Comparison of ENCODE assay signal across 9 cellular contexts in genomic region chr11:19432370-19433163, GRCh38.
DNase-seq lines count a peak whose midpoint lies in the region; ATAC-seq and TF ChIP-seq lines count a peak whose summit lies in the region.
"Had no signal": no experiment of that assay in that cellular context is flagged by ENCODE, and none has a peak within 500 bp of the region (broad histone marks: within the 10 kb centered on the region; RNA-seq: fewer than 3 reads in every experiment).

No MANE protein-coding gene starts in this region.

- peak; percentile 77 for DNase-seq in AG04450 (ENCODE audit: low read depth, low spot score)
- DNase-seq in astrocyte of the spinal cord (ENCODE audit: low read depth, low spot score): peak; percentile 92
- DNase-seq in aorta: peak in 1 of 2 donors; percentile 52
- DNase-seq in amygdala (lab: John Stamatoyannopoulos, UW): no peak
- DNase-seq in NCI-H446 (lab: John Stamatoyannopoulos, UW): no peak
- DNase-seq in NCI-H1930 (lab: John Stamatoyannopoulos, UW): no peak

- POLR2A ChIA-PET in AG04450 (lab: Yijun Ruan, JAX): interaction anchor here (0.9 to 2.9 kb wide), 4 partner anchors 10 to 106 kb away, joined by 3 to 12 read pairs (median 7); no protein-coding TSS in a partner anchor

- WGBS in aorta, 2 donors: 79 to 82% methylated on average over 3 of the region's 3 CpGs

- ATAC-seq in GM19324 (IDR thresholded peaks at IDR 0.05; ENCODE audit: low FRiP score, unreplicated experiment): peak; percentile 72
- peak; percentile 42 for ATAC-seq in HG03108 (IDR thresholded peaks at IDR 0.05; ENCODE audit: unreplicated experiment)
- peak; percentile 51 for ATAC-seq in aorta (ENCODE audit: low FRiP score)
- ATAC-seq: body of pancreas had no signal

- H3K27ac ChIP-seq in AG04450 (ENCODE audit: low read depth, low read length): peak overlapping the region; percentile 59
- no peak overlapping the region for H3K27ac ChIP-seq in aorta (ENCODE audit: low read depth in 1 of 2, low read length in 2 of 2)
- H3K27ac ChIP-seq: body of pancreas had no signal

- TF ChIP-seq CTCF in AG04450 (IDR thresholded peaks at IDR 0.05; ENCODE audit: low read depth, low read length) (no peak), astrocyte of the spinal cord (IDR thresholded peaks at IDR 0.05; ENCODE audit: low read depth, low read length) (no peak)

- H3K4me1 ChIP-seq in aorta (ENCODE audit: control insufficient read depth in 1 of 2, insufficient read depth in 2 of 2, low read length in 2 of 2): no peaks in the 10 kb centered on the region

- intact Hi-C loops in aorta (cut with DNase I): no loop called here

- CTCF ChIA-PET in AG04450 (lab: Charles Lee): interaction anchor here (1.0 to 1.6 kb wide), 3 partner anchors 10 to 471 kb away, joined by 3 to 7 read pairs (median 5); no protein-coding TSS in a partner anchor

- no peaks in the 10 kb centered on the region for H3K36me3 ChIP-seq in aorta (ENCODE audit: control insufficient read depth in 1 of 2, insufficient read depth in 2 of 2, low read length in 1 of 2)

- no peaks in the 10 kb centered on the region for H3K9me3 ChIP-seq in AG04450 (ENCODE audit: control insufficient read depth, insufficient read depth, low read length)
- no peaks in the 10 kb centered on the region for H3K9me3 ChIP-seq in aorta (ENCODE audit: control insufficient read depth, low read length)
- H3K9me3 ChIP-seq: body of pancreas had no signal

- H3K27me3 ChIP-seq in AG04450 (ENCODE audit: control insufficient read depth, insufficient read depth, low read length) (no peaks in the 10 kb centered on the region), aorta (ENCODE audit: control insufficient read depth in 1 of 2, insufficient read depth in 2 of 2, low read length in 1 of 2) (no peaks in the 10 kb centered on the region)
- H3K27me3 ChIP-seq: body of pancreas had no signal

- in situ Hi-C loops in astrocyte of the spinal cord (cut with HindIII; ENCODE audit: low sequenced_read_pairs): no loop called here

- H3K4me3 ChIP-seq in AG04450 (ENCODE audit: low read depth, low read length) (peak overlapping the region; percentile 14; the same call in 1 of the 2 replicates), astrocyte of the spinal cord (ENCODE audit: low read depth, low read length) (no peak overlapping the region), aorta (ENCODE audit: low read length in 2 of 2) (no peak overlapping the region)
- H3K4me3 ChIP-seq: body of pancreas had no signal

Comparison
In these comparisons a context has a peak if more than half of its experiments do, and no peak if none do; other contexts are left out.
1. DNase-seq: peak in AG04450 (single experiment) and astrocyte of the spinal cord (single experiment); none in amygdala (0 of 56), NCI-H446 (0 of 2) and NCI-H1930 (0 of 2).
2. Peak in every context shown above with its lines, with median percentiles within 50 percentile points of each other: ATAC-seq.